ENCODE assay signal across 29 cellular contexts in the genomic region with DNA sequence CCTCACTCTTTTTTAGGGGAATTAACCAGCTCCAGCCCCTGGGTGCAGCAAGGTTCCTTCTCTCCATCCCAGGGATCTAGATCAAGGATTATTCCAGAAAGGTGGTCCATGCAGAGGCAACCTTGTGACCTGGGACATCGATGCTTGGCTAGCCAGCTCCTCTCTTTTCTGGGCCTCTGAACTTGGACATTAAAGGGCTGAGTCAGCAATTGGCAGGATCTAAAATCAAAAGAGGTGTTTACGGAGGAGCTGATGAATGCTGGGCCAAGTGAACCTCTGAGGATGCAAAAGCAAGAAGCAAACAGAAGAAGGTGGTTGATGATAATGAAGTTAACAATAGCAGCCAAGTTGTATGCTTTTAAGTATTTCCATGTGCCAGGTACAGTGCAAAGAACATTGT.
A peak's percentile ranks its signal among the peaks of the same experiment; 100 is the strongest.
DNase-seq lines count a peak whose midpoint lies in the region; ATAC-seq, FAIRE-seq and TF ChIP-seq lines count a peak whose summit lies in the region.
"Had no signal": no experiment of that assay in that cellular context is flagged by ENCODE, and none has a peak within 500 bp of the region (broad histone marks: within the 10 kb centered on the region; RNA-seq: fewer than 3 reads in every experiment).

No MANE protein-coding gene starts in this region.

- H3K27me3 Mint-ChIP-seq in T-helper 17 cell: no peaks in the 10 kb centered on the region
- H3K27me3 Mint-ChIP-seq in activated T-cell treated with anti-CD3 and anti-CD28 coated beads, Interleukin-2, amount 50 U/mL, for 24 hours: peaks cover 5% of the 10 kb centered on the region
- H3K27me3 Mint-ChIP-seq: CD4-positive, alpha-beta memory T cell; CD4-positive, CD25-positive, alpha-beta regulatory T cell; CD8-positive, alpha-beta memory T cell had no signal

- no peak overlapping the region for H3K4me3 Mint-ChIP-seq in T-helper 17 cell
- H3K4me3 Mint-ChIP-seq in activated T-cell treated with anti-CD3 and anti-CD28 coated beads, Interleukin-2, amount 50 U/mL, for 24 hours: no peak overlapping the region
- H3K4me3 Mint-ChIP-seq: CD4-positive, alpha-beta memory T cell; CD4-positive, CD25-positive, alpha-beta regulatory T cell; CD8-positive, alpha-beta memory T cell had no signal

- TF ChIP-seq CTCF in A549 (IDR thresholded peaks at IDR 0.05): no peak
- TF ChIP-seq CTCF in H1 (IDR thresholded peaks at IDR 0.05; ENCODE audit: control extremely low read depth in 1 of 3, insufficient read depth in 1 of 3, low read depth in 1 of 3, low read length in 3 of 3): no peak
- TF ChIP-seq CTCF in left lung (IDR thresholded peaks at IDR 0.05): no peak

- H4K5ac ChIP-seq in H1 (ENCODE audit: insufficient read length, low read depth, low read length): no peak overlapping the region

- H3K4me3 ChIP-seq in A549 (no peak overlapping the region), H1 (ENCODE audit: extremely low read depth in 1 of 4, insufficient read depth in 2 of 4, low read depth in 3 of 4, low read length in 4 of 4) (no peak overlapping the region), left lung (no peak overlapping the region)
- H3K4me3 ChIP-seq: BLaER1, GM12878 had no signal

- H3K27ac ChIP-seq in A549: no peak overlapping the region
- H3K27ac ChIP-seq in H1 (ENCODE audit: low read depth, low read length): no peak overlapping the region
- no peak overlapping the region for H3K27ac ChIP-seq in left lung
- H3K27ac ChIP-seq: 22Rv1, BLaER1 had no signal

- no peak overlapping the region for H3K4ac ChIP-seq in H1 (replicated peaks; ENCODE audit: insufficient read length, low read depth, low read length)

- H3K4me2 ChIP-seq in A549 (no peak overlapping the region), H1 (ENCODE audit: insufficient read depth in 1 of 2, low read depth in 2 of 2, low read length in 2 of 2) (no peak overlapping the region)
- H3K4me2 ChIP-seq: BLaER1 had no signal

- CTCF ChIA-PET in A549 (lab: Yijun Ruan, JAX): interaction anchor here (1.7 kb wide), 1 partner anchor 95 kb away, joined by 3 read pairs; no protein-coding TSS in a partner anchor
- CTCF ChIA-PET in H1 (lab: Charles Lee; ENCODE audit: partially characterized antibody): interaction anchor here (0.9 kb wide), 1 partner anchor 889 kb away, joined by 4 read pairs; no protein-coding TSS in a partner anchor

- H3K4me1 Mint-ChIP-seq in T-helper 17 cell: peaks cover 18% of the 10 kb centered on the region
- H3K4me1 Mint-ChIP-seq in activated T-cell treated with anti-CD3 and anti-CD28 coated beads, Interleukin-2, amount 50 U/mL, for 24 hours (ENCODE audit: low read depth): peaks cover 5% of the 10 kb centered on the region

- no peak overlapping the region for H2BK120ac ChIP-seq in H1 (replicated peaks; ENCODE audit: low read depth, low read length)

- H2BK12ac ChIP-seq in H1 (ENCODE audit: low read depth, low read length): no peak overlapping the region

- no peak for ATAC-seq in Right ventricle myocardium inferior
- ATAC-seq in A549: no peak
- ATAC-seq in T-helper 17 cell: no peak
- no peak for ATAC-seq in left lung
- ATAC-seq: GM12878 had no signal

- H3K4me1 ChIP-seq in A549 (no peaks in the 10 kb centered on the region), H1 (replicated peaks in 1 of 4; ENCODE audit: control insufficient read depth in 3 of 4, insufficient read depth in 4 of 4, low read length in 3 of 4) (no peaks in the 10 kb centered on the region), left lung (no peaks in the 10 kb centered on the region)
- H3K4me1 ChIP-seq: BE2C had no signal

- peak; percentile 38 for DNase-seq in cardiac septum (ENCODE audit: low spot score)
- no peak for DNase-seq in Right ventricle myocardium inferior (ENCODE audit: missing footprints)
- DNase-seq in A549 (ENCODE audit: low read depth in 1 of 2, low spot score in 1 of 2): no peak
- no peak for DNase-seq in T-helper 17 cell
- no peak for DNase-seq in H1 (ENCODE audit: low read depth in 1 of 2, low spot score in 2 of 2)
- DNase-seq in left lung: no peak
- no peak for DNase-seq in activated T-cell treated with anti-CD3 and anti-CD28 coated beads, Interleukin-2, amount 50 U/mL, for 24 hours
- no peak for DNase-seq in HuH-7.5 (ENCODE audit: low spot score)
- DNase-seq: ACHN; BE2C; C1 segment of cervical spinal cord; CD4-positive, alpha-beta memory T cell; CD4-positive, CD25-positive, alpha-beta regulatory T cell; CD8-positive, alpha-beta memory T cell; COR-L47; DMS 273 treated with DMSO at 0.1 percent for 48 hours; DMS153; DMS53; DMS79; DND-41; EL; GDM1 had no signal

- POLR2A ChIA-PET in A549 (lab: Yijun Ruan, JAX): no interaction called here
- POLR2A ChIA-PET in H1 (lab: Charles Lee; ENCODE audit: partially characterized antibody): no interaction called here

- no peaks in the 10 kb centered on the region for H3K79me1 ChIP-seq in H1 (ENCODE audit: low read depth, low read length)

- H3K36me3 ChIP-seq in H1 (ENCODE audit: control insufficient read depth in 2 of 4, insufficient read depth in 4 of 4, low read length in 3 of 4) (no peaks in the 10 kb centered on the region), left lung (no peaks in the 10 kb centered on the region)
- H3K36me3 ChIP-seq: BE2C, BLaER1 had no signal

- no peak overlapping the region for H2BK20ac ChIP-seq in H1 (ENCODE audit: low read length)

- H3K36me3 Mint-ChIP-seq in T-helper 17 cell (ENCODE audit: low read depth): no peaks in the 10 kb centered on the region
- no peaks in the 10 kb centered on the region for H3K36me3 Mint-ChIP-seq in activated T-cell treated with anti-CD3 and anti-CD28 coated beads, Interleukin-2, amount 50 U/mL, for 24 hours (ENCODE audit: low read depth)
- H3K36me3 Mint-ChIP-seq: CD14-positive monocyte; CD4-positive, alpha-beta memory T cell; CD4-positive, CD25-positive, alpha-beta regulatory T cell; CD8-positive, alpha-beta memory T cell had no signal

- H3K9me3 Mint-ChIP-seq in activated T-cell treated with anti-CD3 and anti-CD28 coated beads, Interleukin-2, amount 50 U/mL, for 24 hours: no peaks in the 10 kb centered on the region
- H3K9me3 Mint-ChIP-seq: CD14-positive monocyte; CD4-positive, alpha-beta memory T cell; CD8-positive, alpha-beta memory T cell had no signal

- H3K79me2 ChIP-seq in H1 (ENCODE audit: control insufficient read depth in 1 of 2, insufficient read depth in 2 of 2, low read length in 2 of 2): no peaks in the 10 kb centered on the region

- no peak for TF ChIP-seq EP300 in A549 (IDR thresholded peaks at IDR 0.05)
- no peak for TF ChIP-seq EP300 in H1 (IDR thresholded peaks at IDR 0.05; ENCODE audit: borderline replicate concordance in 1 of 2, low read depth in 2 of 2, low read length in 2 of 2)

- 33% methylated on average over 2 of the region's 2 CpGs for WGBS in A549 (ENCODE audit: missing lambda C conversion rate)
- WGBS in H1 (ENCODE audit: extremely low coverage in 1 of 2, insufficient coverage in 1 of 2, insufficient read length in 1 of 2, insufficient replicate concordance in 2 of 2, low coverage in 1 of 2, low lambda C conversion rate in 2 of 2, missing lambda C conversion rate in 1 of 2), 2 experiments: 69% methylated on average over 2 of the region's 2 CpGs; no CpG with 5 or more reads in 1 of the 2 experiments

- H3K27me3 ChIP-seq in H1 (replicated peaks in 1 of 4; ENCODE audit: control insufficient read depth in 3 of 4, extremely low read depth in 1 of 4, insufficient read depth in 3 of 4, low read length in 3 of 4): no peaks in the 10 kb centered on the region
- no peaks in the 10 kb centered on the region for H3K27me3 ChIP-seq in left lung
- H3K27me3 ChIP-seq: BE2C, BLaER1 had no signal

- H3K27ac Mint-ChIP-seq in T-helper 17 cell: peak overlapping the region; percentile 43
- no peak overlapping the region for H3K27ac Mint-ChIP-seq in activated T-cell treated with anti-CD3 and anti-CD28 coated beads, Interleukin-2, amount 50 U/mL, for 24 hours
- H3K27ac Mint-ChIP-seq: CD14-positive monocyte had no signal

- H4K91ac ChIP-seq in H1 (replicated peaks; ENCODE audit: insufficient read length, low read length): no peak overlapping the region

- H3K9me3 ChIP-seq in A549 (no peaks in the 10 kb centered on the region), T-helper 17 cell (ENCODE audit: control insufficient read depth, low read length, poor library complexity, severe bottlenecking) (no peaks in the 10 kb centered on the region), H1 (ENCODE audit: insufficient read depth in 2 of 2, low read depth in 1 of 2, low read length in 1 of 2) (peaks cover 0 to 3% of the 10 kb centered on the region in 2 experiments; a peak in 1 of 4 replicates), left lung (no peaks in the 10 kb centered on the region)
- H3K9me3 ChIP-seq: BE2C, BLaER1 had no signal

- TF ChIP-seq POLR2A in A549 (IDR thresholded peaks at IDR 0.05; ENCODE audit: low read length): no peak
- TF ChIP-seq POLR2A in H1 (IDR thresholded peaks at IDR 0.05; ENCODE audit: control extremely low read depth in 1 of 2, low read depth in 2 of 2, low read length in 2 of 2): no peak

- no peak overlapping the region for H3K56ac ChIP-seq in H1 (replicated peaks; ENCODE audit: insufficient read length, low read depth, low read length)

- no peak overlapping the region for H2AK5ac ChIP-seq in H1 (ENCODE audit: low read depth, low read length)

- H3K14ac ChIP-seq in H1 (ENCODE audit: insufficient read length): no peak overlapping the region

- no peaks in the 10 kb centered on the region for H3K23me2 ChIP-seq in H1 (ENCODE audit: low read depth, low read length)

- intact Hi-C loops in cardiac septum (cut with DNase I) (no loop called here), Right ventricle myocardium inferior (cut with DNase I) (no loop called here), left lung (cut with DNase I) (no loop called here)

- no peak overlapping the region for H2AFZ ChIP-seq in H1 (ENCODE audit: low read length)

- H2BK5ac ChIP-seq in H1 (ENCODE audit: low read depth, low read length): no peak overlapping the region

- no peak overlapping the region for H4K8ac ChIP-seq in H1 (ENCODE audit: extremely low read depth, insufficient read depth, low read length)

- TF ChIP-seq RAD21 in A549 (conservative IDR thresholded peaks at IDR 0.05 in 1 of 2, IDR thresholded peaks at IDR 0.05 in 1 of 2) (no peak), H1 (IDR thresholded peaks at IDR 0.05 in 1 of 2, conservative IDR thresholded peaks at IDR 0.05 in 1 of 2; ENCODE audit: low read depth in 2 of 2, low read length in 2 of 2) (no peak)

- no peak overlapping the region for H3K23ac ChIP-seq in H1 (ENCODE audit: insufficient read length)

- H3K18ac ChIP-seq in H1 (ENCODE audit: extremely low read depth, low read length): no peak overlapping the region

- no peaks in the 10 kb centered on the region for H4K20me1 ChIP-seq in H1 (replicated peaks in 1 of 2; ENCODE audit: control insufficient read depth in 1 of 2, insufficient read depth in 2 of 2, low read length in 2 of 2)
- H4K20me1 ChIP-seq: BLaER1 had no signal

- H2BK15ac ChIP-seq in H1 (ENCODE audit: low read length): no peak overlapping the region

- no peak overlapping the region for H3K9ac ChIP-seq in H1 (replicated peaks in 1 of 4; ENCODE audit: extremely low read depth in 1 of 4, low read depth in 3 of 4, low read length in 3 of 4)
- H3K9ac ChIP-seq: BLaER1 had no signal

- FAIRE-seq in A549 (lab: Jason Lieb, UNC) (no peak), H1 (lab: Jason Lieb, UNC) (no peak)
- FAIRE-seq: GM12878, GM12892, GM18507, GM19239 had no signal

TF ChIP-seq in H1, 55 proteins besides CTCF, POLR2A, EP300 and RAD21 (continues in another document):
- TF ChIP-seq MAFK (IDR thresholded peaks at IDR 0.05; ENCODE audit: low read depth, low read length): peak; percentile 32; the same call in 1 of the 2 replicates
